ENCODE assay signal across 8 cellular contexts in genomic region chr9:72526901-72527800, GRCh38. TPM values are rescaled to one million over a fixed set of nuclear protein-coding genes. Genes with fewer than 3 reads are reported as not detected.
A peak's percentile ranks its signal among the peaks of the same experiment; 100 is the strongest.
DNase-seq lines count a peak whose midpoint lies in the region; TF ChIP-seq lines count a peak whose summit lies in the region.

No MANE protein-coding gene starts in this region.

- POLR2A ChIA-PET in HEK293 (lab: Yijun Ruan, JAX) = interaction anchor here (2.1 kb wide), 1 partner anchor 163 kb away, joined by 7 read pairs; the partner anchor contains the start of gene ZFAND5

- peak overlapping the region; percentile 5; the same call in 1 of the 2 replicates for H3K4me3 ChIP-seq in HEK293 (ENCODE audit: low read depth, low read length)
- H3K4me3 ChIP-seq in epithelial cell of proximal tubule (ENCODE audit: low read depth, low read length) = peak overlapping the region; percentile 23

- H3K36me3 ChIP-seq in HEK293 (ENCODE audit: control insufficient read depth in 2 of 2, insufficient read depth in 1 of 2, low read length in 2 of 2) = no peaks in the 10 kb centered on the region

- DNase-seq in NCI-H2029 (lab: John Stamatoyannopoulos, UW) (peak; percentile 51), epithelial cell of proximal tubule (ENCODE audit: low read depth) (peak; percentile 94), myocyte (ENCODE audit: low read depth) (peak; percentile 95), DMS114 treated with DMSO at 0.1 percent for 48 hours (lab: John Stamatoyannopoulos, UW; ENCODE audit: unreplicated experiment) (no peak)
- peak; percentile 82 for DNase-seq in activated CD8-positive, alpha-beta memory T cell treated with anti-CD3 and anti-CD28 coated beads, Interleukin-2, amount 50 U/mL, for 48 hours
- DNase-seq in stimulated activated CD8-positive, alpha-beta memory T cell treated with anti-CD3 and anti-CD28 coated beads, Interleukin-7, amount 100 ng/mL, for 1 hour (ENCODE audit: low read depth in 2 of 2) = peak; percentile 40 to 50

- H3K27ac ChIP-seq in HEK293 (ENCODE audit: extremely low read depth, low read depth, low read length) = no peak overlapping the region

- TF ChIP-seq CTCF in HEK293 (tag by site-specific recombination; IDR thresholded peaks at IDR 0.05) = no peak
- TF ChIP-seq CTCF in epithelial cell of proximal tubule (conservative IDR thresholded peaks at IDR 0.05; ENCODE audit: low read depth, low read length) = no peak

- TF ChIP-seq POLR2A in GM15510 (IDR thresholded peaks at IDR 0.05; ENCODE audit: borderline replicate concordance, extremely low read depth, insufficient read length) = peak; percentile 20

- CTCF ChIA-PET in HEK293 (lab: Yijun Ruan, JAX) = no interaction called here

- no peaks in the 10 kb centered on the region for H3K4me1 ChIP-seq in HEK293 (ENCODE audit: control insufficient read depth, insufficient read depth, low read length)

- no peaks in the 10 kb centered on the region for H3K9me3 ChIP-seq in HEK293 (ENCODE audit: control insufficient read depth, insufficient read depth, low read depth, low read length)

TF ChIP-seq in HEK293, 187 proteins besides CTCF, POLR2A, EP300 and RAD21:
- TF ChIP-seq GLI2 (tag by site-specific recombination; IDR thresholded peaks at IDR 0.05; ENCODE audit: borderline replicate concordance, low read depth) (no peak), SCRT2 (tag by site-specific recombination; IDR thresholded peaks at IDR 0.05) (peak; percentile 95), ZNF394 (tag by site-specific recombination; IDR thresholded peaks at IDR 0.05; ENCODE audit: borderline replicate concordance) (peak; percentile 32; the same call in 1 of the 2 replicates), ZNF473 (tag by site-specific recombination; IDR thresholded peaks at IDR 0.05) (no peak), ZBTB17 (tag by site-specific recombination; IDR thresholded peaks at IDR 0.05) (0 out of 2 replicates have a peak, but pooled peaks have one; percentile 28), IKZF3 (tag by site-specific recombination; IDR thresholded peaks at IDR 0.05) (no peak), ZEB2 (tag by site-specific recombination; IDR thresholded peaks at IDR 0.05) (no peak), ZNF600 (tag by site-specific recombination; IDR thresholded peaks at IDR 0.05) (peak; percentile 61; the same call in 1 of the 2 replicates), OSR2 (tag by site-specific recombination; IDR thresholded peaks at IDR 0.05) (peak; percentile 64), ZNF561 (tag by site-specific recombination; IDR thresholded peaks at IDR 0.05; ENCODE audit: borderline replicate concordance) (no peak), FEZF1 (tag by site-specific recombination; IDR thresholded peaks at IDR 0.05) (no peak), ZNF701 (tag by site-specific recombination; IDR thresholded peaks at IDR 0.05) (no peak), ZNF658 (tag by site-specific recombination; IDR thresholded peaks at IDR 0.05) (no peak)
- TF ChIP-seq, protein P1, sequence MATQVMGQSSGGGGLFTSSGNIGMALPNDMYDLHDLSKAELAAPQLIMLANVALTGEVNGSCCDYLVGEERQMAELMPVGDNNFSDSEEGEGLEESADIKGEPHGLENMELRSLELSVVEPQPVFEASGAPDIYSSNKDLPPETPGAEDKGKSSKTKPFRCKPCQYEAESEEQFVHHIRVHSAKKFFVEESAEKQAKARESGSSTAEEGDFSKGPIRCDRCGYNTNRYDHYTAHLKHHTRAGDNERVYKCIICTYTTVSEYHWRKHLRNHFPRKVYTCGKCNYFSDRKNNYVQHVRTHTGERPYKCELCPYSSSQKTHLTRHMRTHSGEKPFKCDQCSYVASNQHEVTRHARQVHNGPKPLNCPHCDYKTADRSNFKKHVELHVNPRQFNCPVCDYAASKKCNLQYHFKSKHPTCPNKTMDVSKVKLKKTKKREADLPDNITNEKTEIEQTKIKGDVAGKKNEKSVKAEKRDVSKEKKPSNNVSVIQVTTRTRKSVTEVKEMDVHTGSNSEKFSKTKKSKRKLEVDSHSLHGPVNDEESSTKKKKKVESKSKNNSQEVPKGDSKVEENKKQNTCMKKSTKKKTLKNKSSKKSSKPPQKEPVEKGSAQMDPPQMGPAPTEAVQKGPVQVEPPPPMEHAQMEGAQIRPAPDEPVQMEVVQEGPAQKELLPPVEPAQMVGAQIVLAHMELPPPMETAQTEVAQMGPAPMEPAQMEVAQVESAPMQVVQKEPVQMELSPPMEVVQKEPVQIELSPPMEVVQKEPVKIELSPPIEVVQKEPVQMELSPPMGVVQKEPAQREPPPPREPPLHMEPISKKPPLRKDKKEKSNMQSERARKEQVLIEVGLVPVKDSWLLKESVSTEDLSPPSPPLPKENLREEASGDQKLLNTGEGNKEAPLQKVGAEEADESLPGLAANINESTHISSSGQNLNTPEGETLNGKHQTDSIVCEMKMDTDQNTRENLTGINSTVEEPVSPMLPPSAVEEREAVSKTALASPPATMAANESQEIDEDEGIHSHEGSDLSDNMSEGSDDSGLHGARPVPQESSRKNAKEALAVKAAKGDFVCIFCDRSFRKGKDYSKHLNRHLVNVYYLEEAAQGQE (tag by site-specific recombination; IDR thresholded peaks at IDR 0.05) = no peak

RNA-seq across cellular contexts. Expression of gene TMC1, which starts 5.7 kb away (rescaled TPM):
- total RNA-seq in epithelial cell of proximal tubule = not detected in 2 replicates
- total RNA-seq in myocyte = 0.40 TPM in 1 of 2 replicates, not detected in the other
- 0.09 TPM for polyA plus RNA-seq in myocyte (2012)
